ENCODE assay signal across 8 cellular contexts in the genomic region with DNA sequence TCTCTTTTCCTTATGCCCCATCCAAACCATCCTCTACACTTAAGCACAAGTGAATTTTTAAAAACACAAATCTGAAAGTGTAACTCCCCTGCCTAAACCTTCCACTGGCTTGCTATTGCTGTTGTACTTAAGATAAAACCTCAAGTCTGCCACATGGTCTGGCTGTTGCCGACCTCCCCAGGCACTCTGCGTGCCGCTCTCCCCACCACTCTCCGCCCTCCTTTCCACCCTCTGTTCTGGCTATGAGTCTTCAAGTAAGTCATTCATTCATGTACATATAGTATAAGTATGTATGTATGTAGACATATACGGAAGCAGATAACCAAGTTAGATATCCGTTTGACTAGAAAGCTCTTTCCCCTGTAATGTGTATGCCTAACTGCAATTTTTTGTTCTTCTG.
DNase-seq lines count a peak whose midpoint lies in the region; ATAC-seq lines count a peak whose summit lies in the region.

No MANE protein-coding gene starts in this region.

- peak; percentile 24 for DNase-seq in activated gamma-delta T cell treated with anti-CD3 and anti-CD28 coated beads, Interleukin-2, amount 50 U/mL, for 16 hours (ENCODE audit: low read depth)
- DNase-seq in stimulated activated CD8-positive, alpha-beta memory T cell treated with anti-CD3 and anti-CD28 coated beads, Interleukin-12 subunit alpha, Interleukin-12 subunit beta, amount 100 ng/mL, for 4 hours (ENCODE audit: low read depth), result peak; percentile 17
- no peak for DNase-seq in hypothalamus (lab: John Stamatoyannopoulos, UW)
- no peak for DNase-seq in NCI-H2081 treated with DMSO at 0.1 percent for 48 hours (lab: John Stamatoyannopoulos, UW)

- ATAC-seq in GM19395 (IDR thresholded peaks at IDR 0.05; ENCODE audit: unreplicated experiment) (peak; percentile 69), HG03520 (IDR thresholded peaks at IDR 0.05; ENCODE audit: unreplicated experiment) (peak; percentile 47), GM19035 (IDR thresholded peaks at IDR 0.05; ENCODE audit: unreplicated experiment) (no peak), HG02970 (IDR thresholded peaks at IDR 0.05; ENCODE audit: low FRiP score, unreplicated experiment) (no peak)

Comparison
In these comparisons a context has a peak if more than half of its experiments do, and no peak if none do; other contexts are left out.
1. ATAC-seq: peak in GM19395 (single experiment) and HG03520 (single experiment); none in GM19035 (single experiment) and HG02970 (single experiment).
2. DNase-seq: peak in activated gamma-delta T cell treated with anti-CD3 and anti-CD28 coated beads, Interleukin-2, amount 50 U/mL, for 16 hours (single experiment) and stimulated activated CD8-positive, alpha-beta memory T cell treated with anti-CD3 and anti-CD28 coated beads, Interleukin-12 subunit alpha, Interleukin-12 subunit beta, amount 100 ng/mL, for 4 hours (single experiment); none in hypothalamus (0 of 51) and NCI-H2081 treated with DMSO at 0.1 percent for 48 hours (single experiment).